Comparison of ENCODE assay signal across 8 cellular contexts in the genomic region with DNA sequence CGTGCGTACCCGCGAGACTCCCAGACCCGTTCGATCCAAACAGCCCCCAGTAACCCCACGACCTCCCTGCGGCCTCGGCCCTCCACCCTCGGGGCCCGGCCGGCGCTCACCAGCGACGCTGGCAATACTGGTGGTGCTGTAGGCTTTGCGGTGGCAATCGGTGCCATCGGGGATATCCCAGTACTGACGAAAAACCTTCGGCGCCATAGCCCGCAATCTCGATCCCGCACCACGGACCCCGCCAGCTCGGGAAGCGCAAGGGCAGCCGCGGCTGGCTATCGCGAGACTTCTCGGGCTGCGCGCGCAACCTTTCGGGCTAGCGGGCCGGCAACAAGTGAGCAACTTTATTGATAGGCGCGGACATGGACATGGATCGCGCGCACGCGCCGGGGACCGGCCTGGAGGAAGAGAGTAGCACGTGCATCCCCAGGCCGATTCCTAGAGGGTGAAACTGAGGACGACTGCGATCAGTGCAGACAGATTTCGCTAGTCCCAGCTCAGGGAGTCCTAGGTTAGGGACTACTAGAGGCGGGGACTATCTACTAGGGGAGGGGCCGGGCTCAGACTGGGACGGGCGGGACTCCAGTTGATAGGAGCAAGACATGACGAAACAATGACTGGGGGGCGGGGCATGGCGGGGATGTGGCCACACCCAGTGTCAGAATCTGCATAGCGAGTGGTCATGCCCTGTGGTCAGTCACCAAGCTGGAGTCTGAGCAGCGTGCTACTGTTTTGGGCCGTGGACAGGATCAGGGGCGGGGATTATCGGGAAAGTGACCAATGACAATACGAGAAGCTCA. TPM values are rescaled to one million over a fixed set of nuclear protein-coding genes. Genes with fewer than 3 reads are reported as not detected.
DNase-seq lines count a peak whose midpoint lies in the region; ATAC-seq and TF ChIP-seq lines count a peak whose summit lies in the region.

NDUFA11 (minus strand) TSS at position 289 of the 800 bp plus-strand sequence; CDS start at position 207, 82 bp downstream.

- H3K36me3 ChIP-seq in duodenal mucosa (ENCODE audit: control insufficient read depth in 1 of 2, insufficient read depth in 2 of 2, low read length in 2 of 2) (peaks cover 0 to 4% of the 10 kb centered on the region in 2 donors), lower lobe of right lung (peaks cover 18% of the 10 kb centered on the region)

- H3K4me1 ChIP-seq in duodenal mucosa (ENCODE audit: control insufficient read depth in 1 of 2, insufficient read depth in 2 of 2, low read length in 2 of 2) (peaks cover 0 to 22% of the 10 kb centered on the region in 2 donors), lower lobe of right lung (peaks cover 26% of the 10 kb centered on the region)

- H3K9me3 ChIP-seq in duodenal mucosa (ENCODE audit: control insufficient read depth in 1 of 2, low read length in 2 of 2) = no peaks in the 10 kb centered on the region
- H3K9me3 ChIP-seq in lower lobe of right lung = no peaks in the 10 kb centered on the region

- H3K27me3 ChIP-seq in duodenal mucosa (ENCODE audit: control insufficient read depth in 1 of 2, insufficient read depth in 2 of 2, low read length in 2 of 2) (no peaks in the 10 kb centered on the region), lower lobe of right lung (ENCODE audit: low read depth) (no peaks in the 10 kb centered on the region)

- H3K27me3 Mint-ChIP-seq in CD14-positive monocyte (ENCODE audit: low read depth in 3 of 3) = peaks cover 0 to 2% (median 0%) of the 10 kb centered on the region in 3 donors
- no peaks in the 10 kb centered on the region for H3K27me3 Mint-ChIP-seq in activated CD4-positive, alpha-beta memory T cell treated with anti-CD3 and anti-CD28 coated beads for 36 hours

- peak within 1 kb of the TSS; percentile 83 to 94 for H3K4me3 Mint-ChIP-seq in CD14-positive monocyte
- peak within 1 kb of the TSS; percentile 97 for H3K4me3 Mint-ChIP-seq in activated CD4-positive, alpha-beta memory T cell treated with anti-CD3 and anti-CD28 coated beads for 36 hours

- intact Hi-C loops in CD14-positive monocyte (cut with micrococcal nuclease) (loop anchor here (2.0 to 10.0 kb wide), 6 partner anchors 71 to 521 kb away; partner anchors contain the start of genes DUS3L (in 2 of the 2), HSD11B1L (in 1 of the 2), KHSRP (in 1 of the 2) and MICOS13 (in 1 of the 2)), lower lobe of right lung (cut with DNase I) (no loop called here)
- intact Hi-C loops in activated CD4-positive, alpha-beta memory T cell treated with anti-CD3 and anti-CD28 coated beads for 36 hours (cut with micrococcal nuclease) = loop anchor here (1.0 to 5.0 kb wide), 11 partner anchors 49 to 522 kb away; partner anchors contain the start of genes DUS3L, MICOS13, RANBP3 and RFX2

- peak within 1 kb of the TSS; percentile 88 to 91 for H3K9ac ChIP-seq in duodenal mucosa (ENCODE audit: low read depth in 1 of 2, low read length in 2 of 2)

- POLR2A ChIA-PET in activated CD4-positive, alpha-beta memory T cell treated with anti-CD3 and anti-CD28 coated beads for 36 hours (lab: Charles Lee) = interaction anchor here (0.5 to 3.5 kb wide), 12 partner anchors 45 to 1524 kb away, joined by 3 to 36 read pairs (median 4); partner anchors contain the start of genes CATSPERD, DUS3L, LONP1 and RANBP3

- H3K4me3 ChIP-seq in duodenal mucosa (ENCODE audit: low read depth in 1 of 2, low read length in 2 of 2) (peak within 1 kb of the TSS; percentile 84 to 91), lower lobe of right lung (peak within 1 kb of the TSS; percentile 90)

- H3K27ac Mint-ChIP-seq in CD14-positive monocyte = peak within 1 kb of the TSS; percentile 95 to 99 (median 98)
- peak within 1 kb of the TSS; percentile 98 for H3K27ac Mint-ChIP-seq in activated CD4-positive, alpha-beta memory T cell treated with anti-CD3 and anti-CD28 coated beads for 36 hours

- H3K9me3 Mint-ChIP-seq in CD14-positive monocyte = peaks cover 0 to 3% (median 0%) of the 10 kb centered on the region in 7 donors
- H3K9me3 Mint-ChIP-seq in activated CD4-positive, alpha-beta memory T cell treated with anti-CD3 and anti-CD28 coated beads for 36 hours = no peaks in the 10 kb centered on the region

- peak; percentile 100 for DNase-seq in CD14-positive monocyte (ENCODE audit: low spot score)
- peak; percentile 98 for DNase-seq in HK-2 (ENCODE audit: unreplicated experiment)
- peak; percentile 96 for DNase-seq in NCI-H82 treated with DMSO at 0.1 percent for 48 hours (lab: John Stamatoyannopoulos, UW; ENCODE audit: unreplicated experiment)
- DNase-seq in activated CD4-positive, alpha-beta memory T cell treated with anti-CD3 and anti-CD28 coated beads for 36 hours = peak; percentile 97
- DNase-seq in lower lobe of right lung = peak; percentile 99
- peak; percentile 94 to 97 (median 96) for DNase-seq in stimulated activated CD4-positive, alpha-beta T cell treated with anti-CD3 and anti-CD28 coated beads, TNF-alpha, amount 100 ng/mL, for 48 hours (ENCODE audit: low read depth in 3 of 3)

- CTCF ChIA-PET in activated CD4-positive, alpha-beta memory T cell treated with anti-CD3 and anti-CD28 coated beads for 36 hours (lab: Charles Lee) = interaction anchor here (0.8 to 4.3 kb wide), 13 partner anchors 10 to 224 kb away, joined by 3 to 47 read pairs (median 4); partner anchors contain the start of genes DUS3L, NRTN and RPL36

- H3K27ac ChIP-seq in duodenal mucosa (ENCODE audit: low read depth, low read length) (peak within 1 kb of the TSS; percentile 87), lower lobe of right lung (peak within 1 kb of the TSS; percentile 92)

- peaks cover 18% of the 10 kb centered on the region for H3K4me1 Mint-ChIP-seq in CD14-positive monocyte
- peaks cover 38% of the 10 kb centered on the region for H3K4me1 Mint-ChIP-seq in activated CD4-positive, alpha-beta memory T cell treated with anti-CD3 and anti-CD28 coated beads for 36 hours (ENCODE audit: low read depth)

- ATAC-seq in GM19455 (IDR thresholded peaks at IDR 0.05; ENCODE audit: unreplicated experiment) = peak; percentile 38
- peak; percentile 84 to 86 for ATAC-seq in lower lobe of right lung

- TF ChIP-seq CTCF in CD14-positive monocyte (IDR thresholded peaks at IDR 0.05) (no peak), lower lobe of right lung (IDR thresholded peaks at IDR 0.05) (no peak)

- H3K36me3 Mint-ChIP-seq in CD14-positive monocyte = peaks cover 13 to 24% of the 10 kb centered on the region in 2 donors
- peaks cover 10% of the 10 kb centered on the region for H3K36me3 Mint-ChIP-seq in activated CD4-positive, alpha-beta memory T cell treated with anti-CD3 and anti-CD28 coated beads for 36 hours

RNA-seq across cellular contexts. Expression of gene NDUFA11, which starts in this region (rescaled TPM):
- 100 to 1,000 TPM; 396 to 552 TPM for polyA plus RNA-seq in CD14-positive monocyte
- 100 to 1,000 TPM; 224 to 226 TPM for total RNA-seq in activated CD4-positive, alpha-beta memory T cell treated with anti-CD3 and anti-CD28 coated beads for 36 hours
- total RNA-seq in lower lobe of right lung = 150 TPM

Comparison
In these comparisons a context has a peak if more than half of its experiments do, and no peak if none do; other contexts are left out.
1. Peak in every context shown above with its lines: DNase-seq, ATAC-seq, H3K4me3 ChIP-seq and H3K27ac ChIP-seq.